ENCODE assay signal across 1 cellular context in the genomic region with DNA sequence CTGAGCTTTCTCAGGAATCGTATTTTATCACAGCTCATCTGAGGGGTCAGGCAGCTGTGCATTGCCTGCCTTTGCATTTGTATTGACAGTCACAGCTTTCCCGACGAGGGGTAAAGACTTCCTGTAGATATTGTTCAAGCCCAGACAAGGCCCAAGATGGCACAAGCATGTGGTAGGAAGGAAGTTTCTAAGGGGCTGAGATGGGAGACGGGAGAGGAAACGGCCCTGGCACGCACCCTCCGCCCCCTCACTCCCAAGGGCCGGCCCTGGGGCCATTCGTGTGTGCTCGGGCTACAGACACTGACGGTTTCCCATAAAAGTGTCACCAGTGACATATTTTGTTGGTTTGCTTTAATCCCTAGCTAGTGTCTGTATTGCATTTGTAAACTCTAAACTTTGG.
TF ChIP-seq lines count a peak whose summit lies in the region.

No MANE protein-coding gene starts in this region.

TF ChIP-seq in SK-N-SH treated with all-trans-retinoic acid at 6 μM for 48 hours, 23 proteins besides CTCF, POLR2A, EP300 and RAD21 (continued from another document):
- no peak for TF ChIP-seq ZFP30 (CRISPR knock-in tag; IDR thresholded peaks at IDR 0.05)
- no peak for TF ChIP-seq ZC3H10 (CRISPR knock-in tag; IDR thresholded peaks at IDR 0.05)
- TF ChIP-seq GLIS3 (CRISPR knock-in tag; IDR thresholded peaks at IDR 0.05), result no peak
- no peak for TF ChIP-seq SNAI2 (CRISPR knock-in tag; IDR thresholded peaks at IDR 0.05)
